ENCODE assay signal across 12 cellular contexts in the genomic region with DNA sequence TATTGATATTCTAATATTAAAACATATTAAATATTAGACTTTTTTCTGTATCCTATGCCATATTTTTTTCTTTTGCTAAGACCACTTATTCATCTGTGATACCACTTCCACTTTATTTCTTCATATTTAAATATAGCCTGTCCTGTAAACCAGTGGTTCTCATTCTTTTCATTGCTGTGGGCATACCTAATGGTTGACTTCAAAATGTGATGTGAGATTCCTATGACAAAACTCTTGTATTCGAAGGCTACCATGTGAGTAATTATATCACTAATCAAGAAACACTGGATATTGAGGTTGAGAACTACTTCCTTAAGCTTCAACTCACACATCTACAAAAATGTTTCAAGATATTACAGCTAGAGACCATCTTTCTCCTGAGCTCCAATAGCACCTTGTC.
"Had no signal": no experiment of that assay in that cellular context is flagged by ENCODE, and none has a peak within 500 bp of the region (broad histone marks: within the 10 kb centered on the region; RNA-seq: fewer than 3 reads in every experiment).

No MANE protein-coding gene starts in this region.

- DNase-seq: activated B cell treated with CpG ODN at 0.5 μM for 24 hours; activated CD4-positive, alpha-beta T cell treated with anti-CD3 and anti-CD28 coated beads, Interleukin-2, amount 10 ng/mL, durations not matched to agents 7 days and 5 days; activated CD8-positive, alpha-beta memory T cell treated with anti-CD3 and anti-CD28 coated beads for 24 hours; activated T-cell treated with anti-CD3 and anti-CD28 coated beads for 4 hours; foreskin keratinocyte; head of caudate nucleus; natural killer cell; occipital lobe; right cardiac atrium; stimulated activated naive B cell treated with anti-CD40 and anti-IgM and Interleukin-4, amounts not matched to agents 10 μg/mL and 1 μg/mL and 100 μg/mL, for 72 hours had no signal

- ATAC-seq: foreskin keratinocyte; natural killer cell; right cardiac atrium; stimulated activated naive B cell treated with anti-CD40 and anti-IgM and Interleukin-4, amounts not matched to agents 10 μg/mL and 1 μg/mL and 100 μg/mL, for 72 hours had no signal

- H3K4me3 ChIP-seq: esophagus muscularis mucosa, tibial nerve had no signal

- H3K27me3 ChIP-seq: esophagus muscularis mucosa, foreskin keratinocyte, tibial nerve had no signal
